ENCODE assay signal across 6 cellular contexts in the genomic region with DNA sequence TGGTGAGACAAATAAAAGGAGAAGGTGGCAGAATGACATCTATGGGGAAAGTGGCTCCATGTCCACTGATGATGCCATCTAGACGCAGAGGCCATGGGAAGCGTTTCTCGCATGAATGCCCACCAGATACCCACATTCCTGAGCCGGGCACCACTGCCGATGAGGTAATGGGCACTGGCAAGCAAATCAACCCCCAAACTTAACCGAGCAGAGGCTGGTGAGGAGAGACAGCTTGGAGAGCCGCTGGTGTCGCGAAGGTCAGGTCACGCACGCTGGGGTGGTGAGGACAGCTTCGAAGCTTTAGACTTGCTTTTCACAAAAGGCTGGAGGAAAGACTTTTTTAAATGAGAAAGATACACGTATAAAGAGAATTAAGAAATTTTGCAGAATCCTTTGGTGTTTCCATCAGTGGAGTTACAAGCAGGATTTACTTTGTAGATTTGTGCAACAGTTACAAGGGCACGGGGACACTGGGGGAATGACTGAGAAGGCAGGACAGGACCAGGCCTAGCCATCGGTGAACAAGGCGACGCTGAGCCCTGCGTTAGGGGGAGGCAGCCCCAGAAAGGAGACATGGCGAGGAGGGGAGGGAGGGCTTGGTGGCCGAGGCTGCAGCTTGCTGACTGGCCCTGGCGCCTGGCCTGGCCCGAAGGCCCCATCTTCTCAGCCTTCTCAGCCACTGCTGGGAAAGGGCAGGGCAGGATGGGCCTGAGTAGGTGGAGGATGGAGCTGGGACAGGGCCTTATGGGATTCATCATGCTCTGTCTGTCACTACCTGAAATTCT.
"Had no signal": no experiment of that assay in that cellular context is flagged by ENCODE, and none has a peak within 500 bp of the region (broad histone marks: within the 10 kb centered on the region; RNA-seq: fewer than 3 reads in every experiment).

No MANE protein-coding gene starts in this region.

- H3K9me3 Mint-ChIP-seq: GM23338, IgD-negative memory B cell had no signal

- H3K4me3 ChIP-seq: GM23338 had no signal

- H3K27ac ChIP-seq: HL-60 had no signal

- DNase-seq: H9, HCEC 1CT had no signal

- H3K36me3 Mint-ChIP-seq: IgD-negative memory B cell had no signal

- H3K4me1 Mint-ChIP-seq: GM23338 had no signal

- H3K27ac Mint-ChIP-seq: GM23338 had no signal

- ATAC-seq: GM23338, HepG2 had no signal

- H3K4me3 Mint-ChIP-seq: GM23338, H9, IgD-negative memory B cell had no signal
